In the genomic region with DNA sequence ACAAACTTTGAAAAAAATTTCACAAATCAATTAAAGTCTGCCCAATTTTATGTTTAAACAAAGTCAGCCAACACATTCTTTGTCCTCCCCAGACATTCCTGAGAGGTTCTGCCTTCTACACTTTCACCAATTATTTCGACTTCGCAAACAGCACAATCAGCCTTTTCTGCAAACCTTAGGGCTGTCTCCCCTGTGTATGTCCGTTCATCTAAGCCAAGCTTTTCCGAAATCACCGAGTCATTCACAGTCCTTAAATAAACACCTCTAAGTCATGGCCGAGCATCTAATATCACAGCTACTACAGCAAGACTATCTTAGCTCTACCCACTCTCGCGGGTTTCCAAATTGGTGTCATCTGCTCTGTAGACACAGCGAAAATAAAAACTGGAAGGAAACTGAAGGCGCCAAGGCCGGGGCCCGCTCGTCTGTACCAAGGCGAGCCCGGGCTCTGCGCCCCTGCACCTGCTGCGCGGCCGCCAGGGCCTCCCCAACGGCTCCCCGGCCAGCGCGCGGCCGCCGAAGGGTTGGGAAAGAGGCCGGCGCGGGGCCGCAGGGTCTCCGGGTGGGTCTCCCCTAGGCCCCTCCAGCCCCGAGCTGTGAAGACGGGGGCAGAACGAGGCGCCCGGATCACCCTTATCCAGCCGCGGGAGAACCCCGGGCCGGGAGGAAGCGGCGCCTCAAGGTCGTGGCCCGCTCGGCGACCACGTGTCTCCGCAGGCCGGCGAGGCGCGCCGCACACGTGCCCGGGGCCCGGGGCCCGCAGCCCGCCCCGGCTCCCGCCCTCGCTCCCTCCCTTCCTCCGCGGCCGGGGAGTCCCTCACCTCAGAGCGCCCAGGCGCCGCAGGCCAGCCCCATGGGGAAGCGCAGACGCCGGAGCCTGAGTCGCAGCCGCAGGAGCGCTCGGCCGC, we compare ENCODE assay signal across 8 cellular contexts. TPM values are rescaled to one million over a fixed set of nuclear protein-coding genes. Genes with fewer than 3 reads are reported as not detected.
DNase-seq lines count a peak whose midpoint lies in the region; ATAC-seq, FAIRE-seq and TF ChIP-seq lines count a peak whose summit lies in the region.

No MANE protein-coding gene starts in this region.

- H3K79me2 ChIP-seq in OCI-LY1 (ENCODE audit: insufficient read depth, low read length) (peaks cover 32% of the 10 kb centered on the region), K562 (ENCODE audit: control insufficient read depth, insufficient read depth, low read length) (peaks cover 67% of the 10 kb centered on the region)

- CTCF ChIA-PET in CD4-positive, alpha-beta memory T cell (lab: Charles Lee; ENCODE audit: partially characterized antibody): interaction anchor here (0.8 to 6.0 kb wide), 10 partner anchors 10 to 463 kb away, joined by 3 to 53 read pairs (median 4); no protein-coding TSS in a partner anchor
- CTCF ChIA-PET in K562 (lab: Yijun Ruan, JAX; ENCODE audit: low intra/inter-chr PET ratio): no interaction called here

- WGBS in K562 (ENCODE audit: insufficient coverage, low coverage, missing lambda C conversion rate): 1% methylated on average over 41 of the region's 75 CpGs

- 0 out of 2 replicates have a peak, but pooled peaks cover 3% of the 10 kb centered on the region for H4K20me1 ChIP-seq in OCI-LY1 (ENCODE audit: insufficient read depth, low read length)
- H4K20me1 ChIP-seq in K562 (replicated peaks; ENCODE audit: control insufficient read depth, insufficient read depth, low read length): peaks cover 33% of the 10 kb centered on the region

- peak in 1 of 5 donors; percentile 61 for DNase-seq in CD4-positive, alpha-beta memory T cell
- DNase-seq in K562 (ENCODE audit: extremely low read depth in 1 of 4, low spot score in 3 of 4): peak; percentile 43 to 82 (median 65)
- DNase-seq in inferior parietal cortex (ENCODE audit: extremely low spot score): peak; percentile 54
- DNase-seq in NCI-H446 treated with DMSO at 0.1 percent for 48 hours (lab: John Stamatoyannopoulos, UW): no peak

- no peak for TF ChIP-seq POLR2A in K562 (conservative IDR thresholded peaks at IDR 0.05)

- H3K4me2 ChIP-seq in OCI-LY1 (ENCODE audit: low read length) (peak overlapping the region; percentile 90), K562 (ENCODE audit: insufficient read depth, low read length) (peak overlapping the region; percentile 82)

- H3K9me3 Mint-ChIP-seq in CD4-positive, alpha-beta memory T cell: no peaks in the 10 kb centered on the region

- peak; percentile 68 for FAIRE-seq in K562 (lab: Jason Lieb, UNC)

- intact Hi-C loops in CD4-positive, alpha-beta memory T cell (cut with micrococcal nuclease): loop anchor here (1.0 to 10.0 kb wide), 12 partner anchors 46 to 1610 kb away; a partner anchor contains a TSS
- intact Hi-C loops in K562 (cut with micrococcal nuclease): no loop called here

- H3K4me3 ChIP-seq in CD4-positive, alpha-beta memory T cell (ENCODE audit: low read length in 2 of 2): peak overlapping the region; percentile 47 to 54
- H3K4me3 ChIP-seq in OCI-LY1 (ENCODE audit: low read depth, low read length, poor library complexity, severe bottlenecking) (peak overlapping the region; percentile 98), K562 (peak overlapping the region; percentile 61), skeletal muscle tissue (ENCODE audit: low read length in 3 of 3) (peak overlapping the region; percentile 49 to 86 (median 70))

- TF ChIP-seq EP300 in K562 (IDR thresholded peaks at IDR 0.05; ENCODE audit: low read length): no peak

- H3K9ac ChIP-seq in OCI-LY1 (ENCODE audit: low read length): peak overlapping the region; percentile 97
- peak overlapping the region; percentile 85 to 98 for H3K9ac ChIP-seq in K562 (ENCODE audit: insufficient read depth in 1 of 2, low read depth in 2 of 2, low read length in 2 of 2)
- H3K9ac ChIP-seq in skeletal muscle tissue (ENCODE audit: low read depth in 1 of 3, low read length in 3 of 3): peak overlapping the region; percentile 68 to 89 (median 68)

- H3F3A ChIP-seq in OCI-LY1 (ENCODE audit: insufficient read depth, low read length): 0 out of 2 replicates have a peak, but pooled peaks cover 8% of the 10 kb centered on the region

- no peaks in the 10 kb centered on the region for H3K9me1 ChIP-seq in K562 (ENCODE audit: control insufficient read depth, insufficient read depth, low read length)

- TF ChIP-seq RAD21 in K562 (CRISPR knock-in tag; conservative IDR thresholded peaks at IDR 0.05 in 1 of 2, IDR thresholded peaks at IDR 0.05 in 1 of 2): no peak

- H2AFZ ChIP-seq in OCI-LY1 (ENCODE audit: low read length): no peak overlapping the region
- 0 out of 2 replicates have a peak overlapping the region, but pooled peaks have one; percentile 5 for H2AFZ ChIP-seq in K562 (ENCODE audit: low read depth, low read length)

- H3K4me3 Mint-ChIP-seq in CD4-positive, alpha-beta memory T cell: peak overlapping the region; percentile 86 to 95 (median 90)

- no peak for TF ChIP-seq CTCF in OCI-LY1 (IDR thresholded peaks at IDR 0.05; ENCODE audit: low read length)
- no peak for TF ChIP-seq CTCF in K562 (IDR thresholded peaks at IDR 0.05 in 2 of 3, conservative IDR thresholded peaks at IDR 0.05 in 1 of 3; ENCODE audit: insufficient read depth in 2 of 3, low read depth in 1 of 3, low read length in 3 of 3)

- H3K9me3 ChIP-seq in CD4-positive, alpha-beta memory T cell (ENCODE audit: control insufficient read depth in 1 of 2, low read length in 2 of 2): no peaks in the 10 kb centered on the region
- H3K9me3 ChIP-seq in OCI-LY1 (ENCODE audit: low read length): no peaks in the 10 kb centered on the region
- no peaks in the 10 kb centered on the region for H3K9me3 ChIP-seq in K562 (replicated peaks; ENCODE audit: control insufficient read depth, insufficient read depth, low read depth, low read length)
- H3K9me3 ChIP-seq in skeletal muscle tissue (ENCODE audit: control insufficient read depth in 3 of 3, low read length in 3 of 3): no peaks in the 10 kb centered on the region

- H3K4me1 Mint-ChIP-seq in CD4-positive, alpha-beta memory T cell: peaks cover 16 to 57% (median 41%) of the 10 kb centered on the region in 4 donors

- POLR2A ChIA-PET in CD4-positive, alpha-beta memory T cell (lab: Charles Lee; ENCODE audit: partially characterized antibody): interaction anchor here (0.6 to 5.5 kb wide), 39 partner anchors 8 to 1025 kb away, joined by 3 to 50 read pairs (median 4); a partner anchor contains a TSS
- POLR2A ChIA-PET in K562 (lab: Yijun Ruan, JAX): interaction anchor here (0.6 to 7.0 kb wide), 37 partner anchors 9 to 502 kb away, joined by 3 to 54 read pairs (median 3); no protein-coding TSS in a partner anchor

- no peaks in the 10 kb centered on the region for H3K27me3 Mint-ChIP-seq in CD4-positive, alpha-beta memory T cell

- peaks cover 20 to 28% of the 10 kb centered on the region in 2 donors for H3K36me3 Mint-ChIP-seq in CD4-positive, alpha-beta memory T cell

- peak overlapping the region; percentile 87 to 95 (median 89) for H3K27ac Mint-ChIP-seq in CD4-positive, alpha-beta memory T cell

- H3K36me3 ChIP-seq in CD4-positive, alpha-beta memory T cell (ENCODE audit: insufficient read depth, low read length): peaks cover 24% of the 10 kb centered on the region
- H3K36me3 ChIP-seq in OCI-LY1 (ENCODE audit: insufficient read depth, low read length): peaks cover 43% of the 10 kb centered on the region
- H3K36me3 ChIP-seq in K562 (ENCODE audit: control insufficient read depth, insufficient read depth, low read length): peaks cover 43% of the 10 kb centered on the region
- peaks cover 16 to 22% (median 16%) of the 10 kb centered on the region in 3 donors for H3K36me3 ChIP-seq in skeletal muscle tissue (ENCODE audit: control insufficient read depth in 3 of 3, insufficient read depth in 3 of 3, low read length in 3 of 3)

- H3K4me1 ChIP-seq in CD4-positive, alpha-beta memory T cell (ENCODE audit: insufficient read depth, low read length): peaks cover 42% of the 10 kb centered on the region
- peaks cover 31% of the 10 kb centered on the region for H3K4me1 ChIP-seq in OCI-LY1 (ENCODE audit: insufficient read depth, low read length, severe bottlenecking)
- peaks cover 17 to 26% of the 10 kb centered on the region in 2 experiments; a peak in 4 of 5 replicates for H3K4me1 ChIP-seq in K562 (replicated peaks in 1 of 2; ENCODE audit: control insufficient read depth in 2 of 2, insufficient read depth in 2 of 2, low read length in 2 of 2)
- peaks cover 22 to 37% (median 26%) of the 10 kb centered on the region in 3 donors for H3K4me1 ChIP-seq in skeletal muscle tissue (ENCODE audit: control insufficient read depth in 3 of 3, insufficient read depth in 3 of 3, low read length in 3 of 3)

- TSS peak; percentile 58 for BruUV-seq in K562 (replicated peaks; lab: Mats Ljungman, UMichigan)

- no peaks in the 10 kb centered on the region for H3K27me3 ChIP-seq in CD4-positive, alpha-beta memory T cell (ENCODE audit: insufficient read depth, low read length)
- H3K27me3 ChIP-seq in OCI-LY1 (ENCODE audit: insufficient read depth, low read length) (no peaks in the 10 kb centered on the region), K562 (ENCODE audit: control insufficient read depth in 2 of 2, insufficient read depth in 2 of 2, low read length in 2 of 2) (no peaks in the 10 kb centered on the region), skeletal muscle tissue (ENCODE audit: control insufficient read depth in 3 of 3, insufficient read depth in 3 of 3, low read length in 3 of 3) (no peaks in the 10 kb centered on the region)

- H3K27ac ChIP-seq in CD4-positive, alpha-beta memory T cell (ENCODE audit: low read depth, low read length): peak overlapping the region; percentile 75
- H3K27ac ChIP-seq in OCI-LY1 (ENCODE audit: low read depth, low read length, poor library complexity, severe bottlenecking) (peak overlapping the region; percentile 75), K562 (ENCODE audit: extremely low read depth, low read depth, low read length) (peak overlapping the region; percentile 92), skeletal muscle tissue (ENCODE audit: low read depth, low read length) (peak overlapping the region; percentile 93)

- in situ Hi-C loops in K562 (cut with MboI): no loop called here

- no peaks in the 10 kb centered on the region for H3K9me2 ChIP-seq in OCI-LY1 (ENCODE audit: low read depth, low read length)

- peak; percentile 25 for ATAC-seq in GM19043 (IDR thresholded peaks at IDR 0.05; ENCODE audit: low read depth, unreplicated experiment)
- peak; percentile 42 for ATAC-seq in HG03196 (IDR thresholded peaks at IDR 0.05; ENCODE audit: unreplicated experiment)
- peak; percentile 54 for ATAC-seq in K562

RNA-seq across cellular contexts. Expression of a gene that starts 0.6 kb away (rescaled TPM):
- 10 to 100 TPM; 32.5 to 35.4 TPM for total RNA-seq in CD4-positive, alpha-beta memory T cell
- 10 to 100 TPM; 54.3 to 63.5 TPM for polyA plus RNA-seq in CD4-positive, alpha-beta memory T cell
- total RNA-seq in K562 (2011; cell fraction: chromatin; rRNA removed; ENCODE audit: low replicate concordance): 99.9 and 124 TPM in 2 replicates
- total RNA-seq in K562 (2011; cell fraction: nucleolus; rRNA removed): 80.3 and 83.7 TPM in 2 replicates
- 115 and 142 TPM in 2 replicates for total RNA-seq in K562 (2011; cell fraction: nucleoplasm; rRNA removed)
- total RNA-seq in K562 (2014; rRNA removed): 392 and 447 TPM in 2 replicates
- total RNA-seq in K562 (2014; rRNA removed; fragmentation: Illumina TruSeq; extraction: Trizol): 525 and 551 TPM in 2 replicates
- total RNA-seq in K562 (2015; rRNA removed; fragmentation: Illumina TruSeq; extraction: Trizol): 512 and 539 TPM in 2 replicates
- 379 and 398 TPM in 2 replicates for total RNA-seq in K562 (2021)
- 368 and 563 TPM in 2 replicates for polyA plus RNA-seq in K562 (2011; rRNA removed)
- polyA plus RNA-seq in K562 (2011; cell fraction: cytosol; rRNA removed): 282 and 395 TPM in 2 replicates
- polyA plus RNA-seq in K562 (2011; cell fraction: nucleus; rRNA removed): 190 and 232 TPM in 2 replicates
- polyA plus RNA-seq in K562 (2012): 213 and 358 TPM in 2 replicates
- 473 and 553 TPM in 2 replicates for polyA plus RNA-seq in K562 (2014; fragmentation: Illumina TruSeq; extraction: Trizol)
- polyA plus RNA-seq in K562 (2014; fragmentation: Nextera tagmentation; extraction: Ambion mirVana): 100 to 1,000 TPM; 142 to 169 TPM
- polyA plus RNA-seq in K562 (2014; rRNA removed): 457 and 488 TPM in 2 replicates
- 600 and 763 TPM in 2 replicates for polyA minus RNA-seq in K562 (2011; rRNA and poly(A)+ RNA removed)
- 138 and 222 TPM in 2 replicates for polyA minus RNA-seq in K562 (2011; cell fraction: cytosol; rRNA and poly(A)+ RNA removed)
- 41.1 and 78.2 TPM in 2 replicates for polyA minus RNA-seq in K562 (2011; cell fraction: nucleus; rRNA and poly(A)+ RNA removed)
- total RNA-seq in skeletal muscle tissue: 99.7 TPM
